9 cellular contexts compared by ENCODE assay signal in genomic region chr7:16647435-16647960, GRCh38. TPM values are rescaled to one million over a fixed set of nuclear protein-coding genes. Genes with fewer than 3 reads are reported as not detected.
DNase-seq lines count a peak whose midpoint lies in the region; ATAC-seq and TF ChIP-seq lines count a peak whose summit lies in the region.
"Had no signal": no experiment of that assay in that cellular context is flagged by ENCODE, and none has a peak within 500 bp of the region (broad histone marks: within the 10 kb centered on the region; RNA-seq: fewer than 3 reads in every experiment).

No MANE protein-coding gene starts in this region.

- H3K36me3 Mint-ChIP-seq in activated naive CD8-positive, alpha-beta T cell treated with anti-CD3 and anti-CD28 coated beads for 36 hours = peaks cover 57% of the 10 kb centered on the region
- H3K36me3 Mint-ChIP-seq in memory B cell = peaks cover 1% of the 10 kb centered on the region

- H3K4me3 ChIP-seq in AG09309 (ENCODE audit: control insufficient read depth, low read depth, low read length) (peak overlapping the region; percentile 72), HFF-Myc (replicated peaks; ENCODE audit: low read depth, low read length) (peak overlapping the region; percentile 91)

- DNase-seq in AG09309 (ENCODE audit: low read depth) = no peak
- DNase-seq in HFF-Myc (ENCODE audit: extremely low read depth, low read depth) = no peak
- no peak for DNase-seq in activated naive CD8-positive, alpha-beta T cell treated with anti-CD3 and anti-CD28 coated beads for 36 hours
- no peak for DNase-seq in memory B cell (ENCODE audit: low spot score in 2 of 2)
- DNase-seq in MV-4-11 (lab: John Stamatoyannopoulos, UW) = no peak
- DNase-seq in NCI-H345 treated with DMSO at 0.1 percent for 48 hours (lab: John Stamatoyannopoulos, UW; ENCODE audit: unreplicated experiment) = no peak
- DNase-seq in SW480 (ENCODE audit: low spot score) = no peak
- DNase-seq in stimulated activated CD8-positive, alpha-beta memory T cell treated with anti-CD3 and anti-CD28 coated beads, Interleukin-4, amount 100 ng/mL, for 48 hours = no peak
- DNase-seq: T1000 had no signal

- H3K27ac Mint-ChIP-seq in activated naive CD8-positive, alpha-beta T cell treated with anti-CD3 and anti-CD28 coated beads for 36 hours = peak overlapping the region; percentile 99
- H3K27ac Mint-ChIP-seq in memory B cell = no peak overlapping the region

- H3K4me1 Mint-ChIP-seq in activated naive CD8-positive, alpha-beta T cell treated with anti-CD3 and anti-CD28 coated beads for 36 hours = peaks cover 61% of the 10 kb centered on the region
- peaks cover 44% of the 10 kb centered on the region for H3K4me1 Mint-ChIP-seq in memory B cell

- TF ChIP-seq CTCF in AG09309 (IDR thresholded peaks at IDR 0.05; ENCODE audit: control insufficient read depth, insufficient read depth, low read depth, low read length, missing control alignments) (no peak), HFF-Myc (IDR thresholded peaks at IDR 0.05; ENCODE audit: low read depth, low read length, missing control alignments) (no peak)

- no peaks in the 10 kb centered on the region for H3K9me3 Mint-ChIP-seq in activated naive CD8-positive, alpha-beta T cell treated with anti-CD3 and anti-CD28 coated beads for 36 hours
- H3K9me3 Mint-ChIP-seq in memory B cell = no peaks in the 10 kb centered on the region

- no peaks in the 10 kb centered on the region for H3K27me3 Mint-ChIP-seq in activated naive CD8-positive, alpha-beta T cell treated with anti-CD3 and anti-CD28 coated beads for 36 hours
- H3K27me3 Mint-ChIP-seq in memory B cell = no peaks in the 10 kb centered on the region

- ATAC-seq in memory B cell (ENCODE audit: low read depth) = no peak

- H3K4me3 Mint-ChIP-seq in activated naive CD8-positive, alpha-beta T cell treated with anti-CD3 and anti-CD28 coated beads for 36 hours = peak overlapping the region; percentile 99
- peak overlapping the region; percentile 99 for H3K4me3 Mint-ChIP-seq in memory B cell

RNA-seq across cellular contexts. Expression of gene BZW2, which starts 1.5 kb away (rescaled TPM):
- 100 to 1,000 TPM; 158 to 162 TPM for total RNA-seq in activated naive CD8-positive, alpha-beta T cell treated with anti-CD3 and anti-CD28 coated beads for 36 hours

RNA-seq across cellular contexts. Expression of gene ANKMY2, which starts 1.9 kb away (rescaled TPM):
- total RNA-seq in activated naive CD8-positive, alpha-beta T cell treated with anti-CD3 and anti-CD28 coated beads for 36 hours = 10 to 100 TPM; 12.1 to 12.5 TPM
